Comparison of ENCODE assay signal across 34 cellular contexts in the genomic region with DNA sequence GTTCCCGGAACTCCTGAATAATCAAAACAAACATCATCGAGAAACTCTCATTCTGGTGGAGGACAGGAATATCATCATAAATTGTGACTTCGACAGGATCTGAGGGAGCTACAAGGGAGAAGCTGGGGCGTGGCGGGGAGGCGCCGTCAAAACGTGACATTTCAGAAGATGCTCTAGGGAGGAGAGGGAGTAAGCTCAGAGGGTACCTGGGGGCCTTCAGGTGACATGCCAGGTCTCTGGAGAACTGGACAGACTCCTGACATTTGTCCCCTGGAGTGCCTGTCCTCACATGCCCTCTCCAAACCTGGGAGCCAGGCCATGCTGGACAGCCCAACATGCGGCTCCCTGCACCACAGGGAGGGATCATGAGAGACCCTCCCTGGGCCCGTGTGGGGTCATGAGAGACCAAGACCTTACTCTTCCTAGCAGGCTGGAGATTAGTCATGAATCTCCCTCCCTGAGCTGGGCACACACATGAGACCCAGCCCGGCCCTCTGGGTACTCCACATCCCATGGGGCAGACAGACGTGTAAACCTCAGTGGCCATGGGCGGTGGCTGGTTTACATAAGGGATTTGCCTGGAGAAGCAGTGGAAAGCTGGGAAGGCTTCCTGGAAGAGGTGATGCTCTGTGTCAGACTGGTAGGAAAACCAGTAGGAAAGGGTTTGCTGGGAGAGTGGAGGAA.
DNase-seq lines count a peak whose midpoint lies in the region; ATAC-seq and TF ChIP-seq lines count a peak whose summit lies in the region.
"Had no signal": no experiment of that assay in that cellular context is flagged by ENCODE, and none has a peak within 500 bp of the region (broad histone marks: within the 10 kb centered on the region; RNA-seq: fewer than 3 reads in every experiment).

No MANE protein-coding gene starts in this region.

- H2BK15ac ChIP-seq in mesendoderm (replicated peaks; ENCODE audit: low read depth), result no peak overlapping the region

- peak overlapping the region; percentile 3 for H3K27ac Mint-ChIP-seq in endothelial cell (ENCODE audit: unreplicated experiment)
- H3K27ac Mint-ChIP-seq in neural progenitor cell, result no peak overlapping the region
- H3K27ac Mint-ChIP-seq: activated CD4-positive, alpha-beta memory T cell treated with anti-CD3 and anti-CD28 coated beads for 36 hours; activated T-helper 17 cell treated with anti-CD3 and anti-CD28 coated beads, Interleukin-2, amount 50 U/mL, for 72 hours; B cell; CD8-positive, alpha-beta T cell; effector memory CD8-positive, alpha-beta T cell; HFFc6; natural killer cell treated with Interleukin-12 subunit alpha and Interleukin-12 subunit beta and Interleukin-15 and Interleukin-18, amount 100 ng/mL, for 72 hours; T-helper 17 cell had no signal

- intact Hi-C loops in Right ventricle myocardium superior (cut with DNase I), result no loop called here
- intact Hi-C loops in heart right ventricle (cut with DNase I), result loop anchor here in 1 of 10 donors (10.0 kb wide), 1 partner anchor 847 kb away; a partner anchor contains a TSS

- no peak overlapping the region for H3K4ac ChIP-seq in mesendoderm (ENCODE audit: low read depth, low read length)

- no peaks in the 10 kb centered on the region for H3K9me3 Mint-ChIP-seq in endothelial cell (ENCODE audit: unreplicated experiment)
- no peaks in the 10 kb centered on the region for H3K9me3 Mint-ChIP-seq in neural progenitor cell
- H3K9me3 Mint-ChIP-seq: activated CD4-positive, alpha-beta memory T cell treated with anti-CD3 and anti-CD28 coated beads for 36 hours; activated T-helper 17 cell treated with anti-CD3 and anti-CD28 coated beads, Interleukin-2, amount 50 U/mL, for 72 hours; CD8-positive, alpha-beta T cell; effector memory CD8-positive, alpha-beta T cell; HFFc6; natural killer cell treated with Interleukin-12 subunit alpha and Interleukin-12 subunit beta and Interleukin-15 and Interleukin-18, amount 100 ng/mL, for 72 hours had no signal

- no peaks in the 10 kb centered on the region for H3K36me3 Mint-ChIP-seq in endothelial cell (ENCODE audit: low read depth, unreplicated experiment)
- peaks cover 14% of the 10 kb centered on the region for H3K36me3 Mint-ChIP-seq in neural progenitor cell
- H3K36me3 Mint-ChIP-seq: activated CD4-positive, alpha-beta memory T cell treated with anti-CD3 and anti-CD28 coated beads for 36 hours; CD8-positive, alpha-beta T cell; natural killer cell treated with Interleukin-12 subunit alpha and Interleukin-12 subunit beta and Interleukin-15 and Interleukin-18, amount 100 ng/mL, for 72 hours had no signal

- no peak overlapping the region for H3K56ac ChIP-seq in mesendoderm (ENCODE audit: low read length)

- H4K8ac ChIP-seq in mesendoderm (ENCODE audit: low read depth, low read length), result no peak overlapping the region

- H3K79me2 ChIP-seq in neural progenitor cell (ENCODE audit: low read depth) (no peaks in the 10 kb centered on the region), MM.1S (ENCODE audit: low read length) (no peaks in the 10 kb centered on the region), mesendoderm (ENCODE audit: control insufficient read depth, insufficient read depth, low read length) (no peaks in the 10 kb centered on the region)

- H2BK5ac ChIP-seq in mesendoderm (ENCODE audit: low read length), result no peak overlapping the region

- H3K4me3 ChIP-seq in heart right ventricle, result no peak overlapping the region
- H3K4me3 ChIP-seq in neural progenitor cell, result no peak overlapping the region
- no peak overlapping the region for H3K4me3 ChIP-seq in MM.1S (ENCODE audit: low read length)
- H3K4me3 ChIP-seq in mesendoderm (ENCODE audit: low read length), result no peak overlapping the region
- H3K4me3 ChIP-seq: GM23248, heart left ventricle, lung, mucosa of descending colon, pancreas, smooth muscle cell, thoracic aorta, vagina had no signal

- 84 to 85% methylated on average over 13 of the region's 13 CpGs for WGBS in heart right ventricle, 2 donors
- no CpG with 5 or more reads among the region's 13 CpGs for WGBS in mesendoderm (ENCODE audit: extremely low coverage, insufficient coverage, low lambda C conversion rate)

- H4K20me1 ChIP-seq in neural progenitor cell (ENCODE audit: low read depth) (peaks cover 27% of the 10 kb centered on the region), MM.1S (ENCODE audit: insufficient read depth, low read length) (no peaks in the 10 kb centered on the region)

- H2AK5ac ChIP-seq in mesendoderm (ENCODE audit: low read length), result no peak overlapping the region

- H3K9me2 ChIP-seq in MM.1S (replicated peaks; ENCODE audit: insufficient read depth, low read length), result no peaks in the 10 kb centered on the region

- ATAC-seq in Right ventricle myocardium superior (ENCODE audit: poor library complexity), result no peak
- no peak for ATAC-seq in heart right ventricle
- ATAC-seq in HG03432 (IDR thresholded peaks at IDR 0.05; ENCODE audit: unreplicated experiment), result no peak
- ATAC-seq: activated T-helper 17 cell treated with anti-CD3 and anti-CD28 coated beads, Interleukin-2, amount 50 U/mL, for 72 hours; CD8-positive, alpha-beta T cell; effector memory CD8-positive, alpha-beta T cell; heart left ventricle; mucosa of descending colon; natural killer cell treated with Interleukin-12 subunit alpha and Interleukin-12 subunit beta and Interleukin-15 and Interleukin-18, amount 100 ng/mL, for 72 hours; pancreas; PC-3; stimulated activated naive CD8-positive, alpha-beta T cell treated with anti-CD3 and anti-CD28 coated beads, Interleukin-15, Interleukin-2, amounts not matched to agents 100 U/mL and 50 U/mL, for 24 hours; T-helper 17 cell had no signal

- H3K4me1 ChIP-seq in heart right ventricle (peaks cover 0 to under 1% (median 0%) of the 10 kb centered on the region in 9 donors), neural progenitor cell (no peaks in the 10 kb centered on the region), MM.1S (ENCODE audit: low read length) (no peaks in the 10 kb centered on the region), mesendoderm (ENCODE audit: control insufficient read depth, low read depth, low read length) (no peaks in the 10 kb centered on the region)
- H3K4me1 ChIP-seq: heart left ventricle, pancreas, vagina had no signal

- H3K4me3 Mint-ChIP-seq in endothelial cell (ENCODE audit: unreplicated experiment) (no peak overlapping the region), neural progenitor cell (peak overlapping the region; percentile 14)
- H3K4me3 Mint-ChIP-seq: activated CD4-positive, alpha-beta memory T cell treated with anti-CD3 and anti-CD28 coated beads for 36 hours; activated T-helper 17 cell treated with anti-CD3 and anti-CD28 coated beads, Interleukin-2, amount 50 U/mL, for 72 hours; B cell; CD8-positive, alpha-beta T cell; effector memory CD8-positive, alpha-beta T cell; HFFc6; natural killer cell treated with Interleukin-12 subunit alpha and Interleukin-12 subunit beta and Interleukin-15 and Interleukin-18, amount 100 ng/mL, for 72 hours; T-helper 17 cell had no signal

- no peak overlapping the region for H3K23ac ChIP-seq in mesendoderm (ENCODE audit: low read length)

- TF ChIP-seq CTCF in heart right ventricle (IDR thresholded peaks at IDR 0.05) (no peak), endothelial cell (IDR thresholded peaks at IDR 0.05; ENCODE audit: unreplicated experiment) (no peak), neural progenitor cell (IDR thresholded peaks at IDR 0.05) (no peak), MM.1S (IDR thresholded peaks at IDR 0.05; ENCODE audit: low read length) (no peak)

- DNase-seq in Right ventricle myocardium superior, result peak; percentile 13
- no peak for DNase-seq in heart right ventricle
- DNase-seq in endothelial cell (ENCODE audit: low spot score), result no peak
- no peak for DNase-seq in neural progenitor cell (ENCODE audit: low spot score)
- DNase-seq in MM.1S, result no peak
- DNase-seq in NCI-H82 (lab: John Stamatoyannopoulos, UW), result no peak
- no peak for DNase-seq in mesendoderm
- DNase-seq: ACHN; activated CD4-positive, alpha-beta memory T cell treated with anti-CD3 and anti-CD28 coated beads for 36 hours; activated CD4-positive, CD25-positive, alpha-beta regulatory T cell treated with anti-CD3 and anti-CD28 coated beads, Interleukin-2, amount 50 U/mL, for 72 hours; activated CD8-positive, alpha-beta memory T cell treated with anti-CD3 and anti-CD28 coated beads, Interleukin-2, amount 50 U/mL, for 48 hours; CD8-positive, alpha-beta T cell; central memory CD4-positive, alpha-beta T cell; effector memory CD8-positive, alpha-beta T cell; GM23248; HFFc6; mucosa of descending colon; NCI-H1930; NCI-H2227 treated with DMSO at 0.1 percent for 48 hours; NCI-H526 treated with DMSO at 0.1 percent for 48 hours; PC-3; stimulated activated CD4-positive, alpha-beta T cell treated with anti-CD3 and anti-CD28 coated beads, Interleukin-1b, Interleukin-23, amount 100 ng/mL, for 48 hours; stimulated activated naive CD8-positive, alpha-beta T cell treated with anti-CD3 and anti-CD28 coated beads, Interleukin-15, Interleukin-2, amounts not matched to agents 100 U/mL and 50 U/mL, for 24 hours; T-helper 17 cell had no signal

- H3K9ac ChIP-seq in neural progenitor cell, result no peak overlapping the region
- no peak overlapping the region for H3K9ac ChIP-seq in MM.1S (ENCODE audit: low read length)
- no peak overlapping the region for H3K9ac ChIP-seq in mesendoderm (ENCODE audit: low read length)
- H3K9ac ChIP-seq: GM23248 had no signal

- H2BK120ac ChIP-seq in mesendoderm (ENCODE audit: low read depth, low read length), result no peak overlapping the region

- H3K4me2 ChIP-seq in neural progenitor cell (no peak overlapping the region), MM.1S (ENCODE audit: low read depth, low read length) (no peak overlapping the region), mesendoderm (ENCODE audit: low read length) (no peak overlapping the region)
- H3K4me2 ChIP-seq: smooth muscle cell had no signal

- peaks cover 1% of the 10 kb centered on the region for H3K27me3 Mint-ChIP-seq in endothelial cell (ENCODE audit: unreplicated experiment)
- peaks cover 26% of the 10 kb centered on the region for H3K27me3 Mint-ChIP-seq in neural progenitor cell (ENCODE audit: insufficient read depth, low read depth)
- H3K27me3 Mint-ChIP-seq: activated CD4-positive, alpha-beta memory T cell treated with anti-CD3 and anti-CD28 coated beads for 36 hours had no signal

- H4K5ac ChIP-seq in mesendoderm (ENCODE audit: low read length), result no peak overlapping the region

- no peak overlapping the region for H2AFZ ChIP-seq in neural progenitor cell (replicated peaks)
- no peak overlapping the region for H2AFZ ChIP-seq in MM.1S (ENCODE audit: low read length)
- H2AFZ ChIP-seq: GM23248 had no signal

- H3F3A ChIP-seq in neural progenitor cell (ENCODE audit: low read depth) (peaks cover 5% of the 10 kb centered on the region), MM.1S (ENCODE audit: insufficient read depth, low read length) (no peaks in the 10 kb centered on the region)

- H3K27ac ChIP-seq in heart right ventricle, result no peak overlapping the region
- H3K27ac ChIP-seq in neural progenitor cell, result no peak overlapping the region
- H3K27ac ChIP-seq in MM.1S (ENCODE audit: low read length), result no peak overlapping the region
- no peak overlapping the region for H3K27ac ChIP-seq in mesendoderm (ENCODE audit: low read depth, low read length)
- H3K27ac ChIP-seq: GM23248, heart left ventricle, pancreas, thoracic aorta, vagina had no signal

- no peaks in the 10 kb centered on the region for H3K36me3 ChIP-seq in heart right ventricle
- H3K36me3 ChIP-seq in neural progenitor cell, result no peaks in the 10 kb centered on the region
- H3K36me3 ChIP-seq in MM.1S (replicated peaks; ENCODE audit: insufficient read depth, low read length), result no peaks in the 10 kb centered on the region
- H3K36me3 ChIP-seq in mesendoderm (ENCODE audit: control insufficient read depth, insufficient read depth, low read length), result no peaks in the 10 kb centered on the region
- H3K36me3 ChIP-seq: heart left ventricle, pancreas, thoracic aorta, vagina had no signal

- H3K9me3 ChIP-seq in heart right ventricle (no peaks in the 10 kb centered on the region), neural progenitor cell (ENCODE audit: low read depth) (no peaks in the 10 kb centered on the region), MM.1S (replicated peaks; ENCODE audit: insufficient read depth, low read length) (no peaks in the 10 kb centered on the region)
- H3K9me3 ChIP-seq: heart left ventricle, mucosa of descending colon, pancreas, thoracic aorta, vagina had no signal

- H3K27me3 ChIP-seq in heart right ventricle (peaks cover 0 to 15% (median 0%) of the 10 kb centered on the region in 7 donors), neural progenitor cell (no peaks in the 10 kb centered on the region), MM.1S (replicated peaks; ENCODE audit: insufficient read depth, low read length) (peaks cover 36% of the 10 kb centered on the region), mesendoderm (ENCODE audit: insufficient read depth, low read length, poor library complexity) (no peaks in the 10 kb centered on the region)
- H3K27me3 ChIP-seq: heart left ventricle, pancreas, vagina had no signal

- H3K4me1 Mint-ChIP-seq in endothelial cell (ENCODE audit: unreplicated experiment) (no peaks in the 10 kb centered on the region), neural progenitor cell (peaks cover 9% of the 10 kb centered on the region)
- H3K4me1 Mint-ChIP-seq: activated T-helper 17 cell treated with anti-CD3 and anti-CD28 coated beads, Interleukin-2, amount 50 U/mL, for 72 hours; B cell; T-helper 17 cell had no signal

- H3K18ac ChIP-seq in mesendoderm (ENCODE audit: low read length), result no peak overlapping the region

- no peaks in the 10 kb centered on the region for H3K79me1 ChIP-seq in mesendoderm (ENCODE audit: low read length)
